Comparison of ENCODE assay signal across 10 cellular contexts in genomic region chr12:116384629-116385485, GRCh38.
DNase-seq lines count a peak whose midpoint lies in the region; ATAC-seq and TF ChIP-seq lines count a peak whose summit lies in the region.
"Had no signal": no experiment of that assay in that cellular context is flagged by ENCODE, and none has a peak within 500 bp of the region (broad histone marks: within the 10 kb centered on the region; RNA-seq: fewer than 3 reads in every experiment).

No MANE protein-coding gene starts in this region.

- intact Hi-C loops in CD14-positive monocyte (cut with micrococcal nuclease) = no loop called here
- intact Hi-C loops in PC-9 (cut with micrococcal nuclease; ENCODE audit: unreplicated experiment) = loop anchor here (10.0 kb wide), 1 partner anchor 370 kb away; no protein-coding TSS in a partner anchor

- H3K4me1 Mint-ChIP-seq in CD14-positive monocyte = peaks cover 30% of the 10 kb centered on the region
- H3K4me1 Mint-ChIP-seq in natural killer cell treated with Interleukin-12 subunit alpha and Interleukin-12 subunit beta and Interleukin-15 and Interleukin-18, amount 100 ng/mL, for 72 hours (ENCODE audit: low read depth in 2 of 2) = no peaks in the 10 kb centered on the region

- DNase-seq in CD14-positive monocyte (ENCODE audit: low spot score) = peak; percentile 52
- peak in 1 of 2 experiments; percentile 51 for DNase-seq in PC-9
- peak; percentile 30 for DNase-seq in germinal center (ENCODE audit: low spot score)
- no peak for DNase-seq in stimulated activated CD4-positive, alpha-beta T cell treated with anti-CD3 and anti-CD28 coated beads, Interleukin-1b, Interleukin-23, amount 100 ng/mL, for 48 hours
- DNase-seq in hepatic stellate cell (ENCODE audit: low spot score) = no peak
- DNase-seq in omental fat pad (ENCODE audit: low spot score) = no peak
- DNase-seq in natural killer cell treated with Interleukin-12 subunit alpha and Interleukin-12 subunit beta and Interleukin-15 and Interleukin-18, amount 100 ng/mL, for 72 hours (ENCODE audit: low spot score) = no peak
- DNase-seq: activated CD4-positive, CD25-positive, alpha-beta regulatory T cell treated with anti-CD3 and anti-CD28 coated beads, Interleukin-2, amount 50 U/mL, for 72 hours; NCI-H1048 had no signal

- no peaks in the 10 kb centered on the region for H3K9me2 ChIP-seq in PC-9 (ENCODE audit: insufficient read depth)

- H3K9me3 Mint-ChIP-seq in CD14-positive monocyte = peaks cover 0 to 2% (median 0%) of the 10 kb centered on the region in 7 donors
- no peaks in the 10 kb centered on the region for H3K9me3 Mint-ChIP-seq in natural killer cell treated with Interleukin-12 subunit alpha and Interleukin-12 subunit beta and Interleukin-15 and Interleukin-18, amount 100 ng/mL, for 72 hours

- POLR2A ChIA-PET in HEK293 (lab: Yijun Ruan, JAX) = interaction anchor here (0.6 to 1.2 kb wide), 4 partner anchors 10 to 305 kb away, joined by 3 to 5 read pairs (median 3); no protein-coding TSS in a partner anchor
- POLR2A ChIA-PET in PC-9 (lab: Charles Lee; ENCODE audit: unreplicated experiment) = no interaction called here

- peak overlapping the region in 1 of 7 donors; percentile 26 for H3K27ac Mint-ChIP-seq in CD14-positive monocyte
- no peak overlapping the region for H3K27ac Mint-ChIP-seq in natural killer cell treated with Interleukin-12 subunit alpha and Interleukin-12 subunit beta and Interleukin-15 and Interleukin-18, amount 100 ng/mL, for 72 hours

- no peaks in the 10 kb centered on the region for H3K9me3 ChIP-seq in HEK293 (ENCODE audit: control insufficient read depth, insufficient read depth, low read depth, low read length)
- H3K9me3 ChIP-seq in PC-9 (ENCODE audit: insufficient read depth, low read depth) = no peaks in the 10 kb centered on the region

- no peak overlapping the region for H2AFZ ChIP-seq in PC-9

- H3K27me3 Mint-ChIP-seq in CD14-positive monocyte (ENCODE audit: low read depth in 3 of 3) = peaks cover 8 to 9% (median 9%) of the 10 kb centered on the region in 3 donors
- peaks cover 8 to 26% of the 10 kb centered on the region in 2 donors for H3K27me3 Mint-ChIP-seq in natural killer cell treated with Interleukin-12 subunit alpha and Interleukin-12 subunit beta and Interleukin-15 and Interleukin-18, amount 100 ng/mL, for 72 hours

- no peaks in the 10 kb centered on the region for H4K20me1 ChIP-seq in PC-9 (ENCODE audit: insufficient read depth)

- TF ChIP-seq CTCF in CD14-positive monocyte (IDR thresholded peaks at IDR 0.05) (no peak), HEK293 (tag by site-specific recombination; IDR thresholded peaks at IDR 0.05) (no peak), PC-9 (conservative IDR thresholded peaks at IDR 0.05) (no peak), omental fat pad (IDR thresholded peaks at IDR 0.05) (peak in 1 of 3 donors; percentile 10)

- CTCF ChIA-PET in HEK293 (lab: Yijun Ruan, JAX) (interaction anchor here (0.6 to 1.1 kb wide), 3 partner anchors 12 to 146 kb away, joined by 3 to 5 read pairs (median 3); no protein-coding TSS in a partner anchor), PC-9 (lab: Charles Lee) (no interaction called here)

- H3K79me2 ChIP-seq in PC-9 (ENCODE audit: low read depth) = no peaks in the 10 kb centered on the region

- H3K27me3 ChIP-seq in PC-9 (ENCODE audit: insufficient read depth, low read depth) = no peaks in the 10 kb centered on the region

- H3F3A ChIP-seq in PC-9 (ENCODE audit: insufficient read depth, low read depth) = peaks cover 17% of the 10 kb centered on the region

- ATAC-seq in omental fat pad (ENCODE audit: low FRiP score) = no peak
- ATAC-seq in natural killer cell treated with Interleukin-12 subunit alpha and Interleukin-12 subunit beta and Interleukin-15 and Interleukin-18, amount 100 ng/mL, for 72 hours = no peak

- no peaks in the 10 kb centered on the region for H3K36me3 Mint-ChIP-seq in CD14-positive monocyte
- H3K36me3 Mint-ChIP-seq in natural killer cell treated with Interleukin-12 subunit alpha and Interleukin-12 subunit beta and Interleukin-15 and Interleukin-18, amount 100 ng/mL, for 72 hours = no peaks in the 10 kb centered on the region

- H3K36me3 ChIP-seq in HEK293 (ENCODE audit: control insufficient read depth in 2 of 2, insufficient read depth in 1 of 2, low read length in 2 of 2) (no peaks in the 10 kb centered on the region), PC-9 (ENCODE audit: low read depth) (no peaks in the 10 kb centered on the region)

- no TSS peak for BruUV-seq in PC-9 (replicated peaks; lab: Mats Ljungman, UMichigan)

- peak overlapping the region; percentile 4; the same call in 1 of the 2 replicates for H3K4me2 ChIP-seq in PC-9

- H3K4me1 ChIP-seq in HEK293 (ENCODE audit: control insufficient read depth, insufficient read depth, low read length) (no peaks in the 10 kb centered on the region), PC-9 (replicated peaks; ENCODE audit: insufficient read depth) (peaks cover 48% of the 10 kb centered on the region)

- H3K4me3 ChIP-seq in HEK293 (ENCODE audit: low read depth, low read length) (no peak overlapping the region), PC-9 (no peak overlapping the region)

- no peak overlapping the region for H3K27ac ChIP-seq in HEK293 (ENCODE audit: extremely low read depth, low read depth, low read length)
- no peak overlapping the region for H3K27ac ChIP-seq in PC-9

- no peak overlapping the region for H3K4me3 Mint-ChIP-seq in CD14-positive monocyte
- no peak overlapping the region for H3K4me3 Mint-ChIP-seq in natural killer cell treated with Interleukin-12 subunit alpha and Interleukin-12 subunit beta and Interleukin-15 and Interleukin-18, amount 100 ng/mL, for 72 hours

TF ChIP-seq in HEK293, 187 proteins besides CTCF, POLR2A, EP300 and RAD21:
- TF ChIP-seq ZNF274 (IDR thresholded peaks at IDR 0.05; ENCODE audit: low read length) (no peak), ZNF274 (tag by site-specific recombination; IDR thresholded peaks at IDR 0.05; ENCODE audit: borderline replicate concordance) (no peak), ZNF623 (tag by site-specific recombination; IDR thresholded peaks at IDR 0.05) (no peak), ZNF600 (tag by site-specific recombination; IDR thresholded peaks at IDR 0.05) (no peak), ZNF350 (tag by site-specific recombination; IDR thresholded peaks at IDR 0.05) (no peak)
- TF ChIP-seq, protein P1, sequence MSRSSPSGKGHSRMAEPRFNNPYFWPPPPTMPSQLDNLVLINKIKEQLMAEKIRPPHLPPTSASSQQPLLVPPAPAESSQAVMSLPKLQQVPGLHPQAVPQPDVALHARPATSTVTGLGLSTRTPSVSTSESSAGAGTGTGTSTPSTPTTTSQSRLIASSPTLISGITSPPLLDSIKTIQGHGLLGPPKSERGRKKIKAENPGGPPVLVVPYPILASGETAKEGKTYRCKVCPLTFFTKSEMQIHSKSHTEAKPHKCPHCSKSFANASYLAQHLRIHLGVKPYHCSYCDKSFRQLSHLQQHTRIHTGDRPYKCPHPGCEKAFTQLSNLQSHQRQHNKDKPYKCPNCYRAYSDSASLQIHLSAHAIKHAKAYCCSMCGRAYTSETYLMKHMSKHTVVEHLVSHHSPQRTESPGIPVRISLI (tag by site-specific recombination; IDR thresholded peaks at IDR 0.05) = 0 out of 2 replicates have a peak, but pooled peaks have one; percentile 31

Comparison
In these comparisons a context has a peak if more than half of its experiments do, and no peak if none do; other contexts are left out.
1. DNase-seq: peak in CD14-positive monocyte (single experiment) and germinal center (single experiment); none in stimulated activated CD4-positive, alpha-beta T cell treated with anti-CD3 and anti-CD28 coated beads, Interleukin-1b, Interleukin-23, amount 100 ng/mL, for 48 hours (single experiment), hepatic stellate cell (single experiment), omental fat pad (single experiment) and natural killer cell treated with Interleukin-12 subunit alpha and Interleukin-12 subunit beta and Interleukin-15 and Interleukin-18, amount 100 ng/mL, for 72 hours (single experiment).